Comparison of ENCODE assay signal across 1 cellular context in genomic region chr12:130160711-130161231, GRCh38.
TF ChIP-seq lines count a peak whose summit lies in the region.

No MANE protein-coding gene starts in this region.

TF ChIP-seq in H1, 55 proteins besides CTCF, POLR2A, EP300 and RAD21:
- TF ChIP-seq HDAC6 (IDR thresholded peaks at IDR 0.05; ENCODE audit: low read depth, low read length) (no peak), SUZ12 (IDR thresholded peaks at IDR 0.05; ENCODE audit: low read length) (peak; percentile 79), EZH2 (IDR thresholded peaks at IDR 0.05; ENCODE audit: low read depth, low read length, severe bottlenecking) (peak; percentile 68), RNF2 (IDR thresholded peaks at IDR 0.05; ENCODE audit: borderline replicate concordance, low read depth, low read length, missing control alignments, poor library complexity, severe bottlenecking) (peak; percentile 78)
TF ChIP-seq in H1: peak in this region for 3.
